Comparison of ENCODE assay signal across 34 cellular contexts in genomic region chr15:30073915-30074314, GRCh38. TPM values are rescaled to one million over a fixed set of nuclear protein-coding genes. Genes with fewer than 3 reads are reported as not detected.
"Had no signal": no experiment of that assay in that cellular context is flagged by ENCODE, and none has a peak within 500 bp of the region (broad histone marks: within the 10 kb centered on the region; RNA-seq: fewer than 3 reads in every experiment).

No MANE protein-coding gene starts in this region.

- H3K36me3 ChIP-seq: brain microvascular endothelial cell, cardiac muscle cell, SJSA1 had no signal

- H3K4me3 ChIP-seq: cardiac muscle cell, SJSA1 had no signal

- H3K4me2 ChIP-seq: KMS-11, SK-N-SH had no signal

- ATAC-seq: activated CD8-positive, alpha-beta T cell treated with anti-CD3 and anti-CD28 coated beads for 36 hours; activated T-cell treated with anti-CD3 and anti-CD28 coated beads, Interleukin-2, amount 50 U/mL, for 72 hours; activated T-helper 17 cell treated with anti-CD3 and anti-CD28 coated beads, Interleukin-2, amount 50 U/mL, for 72 hours had no signal

- H3K9me3 ChIP-seq: SJSA1, SK-N-SH had no signal

- H3K4me1 ChIP-seq: SJSA1 had no signal

- H3K27me3 ChIP-seq: brain microvascular endothelial cell, cardiac muscle cell had no signal

- DNase-seq: activated CD4-positive, alpha-beta T cell treated with anti-CD3 and anti-CD28 coated beads, Interleukin-2, amount 10 ng/mL, durations not matched to agents 24 days and 14 days; activated CD4-positive, alpha-beta T cell treated with anti-CD3 and anti-CD28 coated beads, Interleukin-2, amount 50 U/mL, for 4 hours; activated CD8-positive, alpha-beta T cell treated with anti-CD3 and anti-CD28 coated beads for 36 hours; activated effector memory CD4-positive, alpha-beta T cell treated with anti-CD3 and anti-CD28 coated beads, Interleukin-2, amount 50 U/mL, for 16 hours; activated naive CD4-positive, alpha-beta T cell; activated naive CD4-positive, alpha-beta T cell treated with anti-CD3 and anti-CD28 coated beads, Interleukin-2, amount 50 U/mL, for 16 hours; activated naive CD8-positive, alpha-beta T cell treated with anti-CD3 and anti-CD28 coated beads for 36 hours; activated T-cell treated with anti-CD3 and anti-CD28 coated beads, Interleukin-2, amount 50 U/mL, for 1 hour; activated T-cell treated with anti-CD3 and anti-CD28 coated beads, Interleukin-2, amount 50 U/mL, for 72 hours; amniotic stem cell; aorta; brain microvascular endothelial cell; MM.1S; MV-4-11; NCI-H1092; NCI-H1436 treated with DMSO at 0.1 percent for 48 hours; NCI-H1694 treated with DMSO at 0.1 percent for 48 hours; NCI-H2029; NCI-H345; NCI-H524 treated with DMSO at 0.1 percent for 48 hours; OCI-M1; SHP77 treated with DMSO at 0.1 percent for 48 hours; SK-N-SH; T-helper 1 cell; T-helper 2 cell; T-helper 9 cell had no signal

- H3K27ac ChIP-seq: brain microvascular endothelial cell, cardiac muscle cell, KMS-11, SJSA1, VCaP had no signal

- H3K9ac ChIP-seq: KMS-11, SK-N-SH had no signal

RNA-seq across cellular contexts. Expression of gene GOLGA8J, which starts 8.8 kb away (rescaled TPM):
- total RNA-seq: activated CD4-positive, alpha-beta T cell treated with anti-CD3 and anti-CD28 coated beads, Interleukin-2, amount 10 ng/mL, durations not matched to agents 24 days and 14 days; activated CD8-positive, alpha-beta memory T cell treated with anti-CD3 and anti-CD28 coated beads for 36 hours; activated naive CD8-positive, alpha-beta T cell treated with anti-CD3 and anti-CD28 coated beads for 36 hours; activated T-cell treated with anti-CD3 and anti-CD28 coated beads, Interleukin-2, amount 50 U/mL, for 72 hours; activated T-helper 17 cell treated with anti-CD3 and anti-CD28 coated beads, Interleukin-2, amount 50 U/mL, for 72 hours; cardiac muscle cell; LHCN-M2; NCI-H460; SJSA1 had no signal
